In the genomic region with DNA sequence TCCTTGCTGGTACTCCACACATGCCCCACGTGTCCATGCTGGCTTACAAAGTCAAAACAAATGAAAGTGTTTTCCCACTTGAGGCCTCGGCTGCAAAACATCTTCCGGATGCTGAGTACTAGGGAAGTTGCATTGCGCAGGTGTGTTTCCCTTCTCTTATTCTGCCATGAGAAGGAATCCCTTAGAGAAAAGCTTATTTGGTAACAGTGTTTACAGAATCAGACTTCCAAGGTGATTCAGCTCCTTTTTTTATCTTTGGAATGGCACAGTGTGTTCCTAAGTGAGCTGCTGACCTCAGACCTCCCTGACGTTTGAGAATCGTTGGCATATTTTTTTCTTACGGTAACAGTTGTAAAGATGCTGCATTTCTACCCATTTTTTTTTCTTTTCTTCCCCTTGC, we compare ENCODE assay signal across 17 cellular contexts.
DNase-seq lines count a peak whose midpoint lies in the region; ATAC-seq and TF ChIP-seq lines count a peak whose summit lies in the region.
"Had no signal": no experiment of that assay in that cellular context is flagged by ENCODE, and none has a peak within 500 bp of the region (broad histone marks: within the 10 kb centered on the region; RNA-seq: fewer than 3 reads in every experiment).

No MANE protein-coding gene starts in this region.

- H3K27ac ChIP-seq in H9 (ENCODE audit: insufficient read length, low read depth, low read length) = no peak overlapping the region
- no peak overlapping the region for H3K27ac ChIP-seq in left lung
- H3K27ac ChIP-seq: neutrophil had no signal

- no peaks in the 10 kb centered on the region for H3K9me3 Mint-ChIP-seq in H9
- no peaks in the 10 kb centered on the region for H3K9me3 Mint-ChIP-seq in chondrocyte (ENCODE audit: low read depth)
- H3K9me3 Mint-ChIP-seq: immature natural killer cell had no signal

- H4K20me1 ChIP-seq in H9 (ENCODE audit: control insufficient read depth, insufficient read depth, insufficient read length) = no peaks in the 10 kb centered on the region

- intact Hi-C loops in left lung (cut with DNase I) = no loop called here

- no peaks in the 10 kb centered on the region for H3K79me2 ChIP-seq in H9 (ENCODE audit: insufficient read depth, low read length)

- no peak overlapping the region for H2BK20ac ChIP-seq in H9 (ENCODE audit: low read depth, low read length, poor library complexity, severe bottlenecking)

- H2BK12ac ChIP-seq in H9 (ENCODE audit: insufficient read length, low read depth, low read length) = no peak overlapping the region

- ATAC-seq in left lung = peak; percentile 50

- no peaks in the 10 kb centered on the region for H3K23me2 ChIP-seq in H9 (ENCODE audit: insufficient read length, low read depth, low read length, poor library complexity, severe bottlenecking)

- H3K9me3 ChIP-seq in H9 (ENCODE audit: control insufficient read depth, low read depth, low read length) = no peaks in the 10 kb centered on the region
- H3K9me3 ChIP-seq in left lung = no peaks in the 10 kb centered on the region
- H3K9me3 ChIP-seq in skeletal muscle satellite cell (replicated peaks; ENCODE audit: low read length) = no peaks in the 10 kb centered on the region
- H3K9me3 ChIP-seq: neutrophil, SK-N-SH had no signal

- no peak overlapping the region for H4K8ac ChIP-seq in H9 (replicated peaks; ENCODE audit: insufficient read length, low read depth, low read length)

- no peak overlapping the region for H2BK5ac ChIP-seq in H9 (ENCODE audit: insufficient read length, low read length)

- H3K4me3 ChIP-seq in cardiac fibroblast (replicated peaks in 1 of 2; ENCODE audit: low read depth in 2 of 2, low read length in 2 of 2) = no peak overlapping the region
- no peak overlapping the region for H3K4me3 ChIP-seq in left lung
- H3K4me3 ChIP-seq in skeletal muscle satellite cell (ENCODE audit: low read length) = no peak overlapping the region

- H3K27me3 ChIP-seq in H9 (ENCODE audit: insufficient read depth, low read length) = no peaks in the 10 kb centered on the region
- no peaks in the 10 kb centered on the region for H3K27me3 ChIP-seq in left lung
- no peaks in the 10 kb centered on the region for H3K27me3 ChIP-seq in skeletal muscle satellite cell (ENCODE audit: control insufficient read depth, insufficient read depth, low read length)
- H3K27me3 ChIP-seq: neutrophil had no signal

- no peak overlapping the region for H2BK120ac ChIP-seq in H9 (ENCODE audit: low read depth, low read length, poor library complexity, severe bottlenecking)

- H3K4me2 ChIP-seq in H9 (ENCODE audit: insufficient read depth, insufficient read length, low read length) (no peak overlapping the region), skeletal muscle satellite cell (ENCODE audit: low read length) (peak overlapping the region; percentile 0)
- H3K4me2 ChIP-seq: SK-N-SH had no signal

- H3K36me3 ChIP-seq in left lung = peaks cover 0 to 54% of the 10 kb centered on the region in 2 donors
- H3K36me3 ChIP-seq in skeletal muscle satellite cell (ENCODE audit: insufficient read depth, low read length) = no peaks in the 10 kb centered on the region

- no CpG with 5 or more reads among the region's 7 CpGs for WGBS in H9 (ENCODE audit: extremely low coverage, insufficient read length, low lambda C conversion rate)

- H3K4me1 Mint-ChIP-seq in H9 (no peaks in the 10 kb centered on the region), chondrocyte (ENCODE audit: low read depth) (peaks cover 7% of the 10 kb centered on the region)

- no peak overlapping the region for H3K23ac ChIP-seq in H9 (ENCODE audit: insufficient read length, low read depth, low read length)

- no peak overlapping the region for H4K5ac ChIP-seq in H9 (ENCODE audit: insufficient read length, low read depth, low read length)

- H3K4ac ChIP-seq in H9 (ENCODE audit: low read depth, low read length) = no peak overlapping the region

- no peak for TF ChIP-seq CTCF in H9 (conservative IDR thresholded peaks at IDR 0.05)
- no peak for TF ChIP-seq CTCF in cardiac fibroblast (IDR thresholded peaks at IDR 0.05; ENCODE audit: low read depth, low read length)
- TF ChIP-seq CTCF in left lung (IDR thresholded peaks at IDR 0.05) = no peak
- TF ChIP-seq CTCF in chondrocyte (IDR thresholded peaks at IDR 0.05) = no peak

- peak overlapping the region in 2 of 3 experiments; percentile 49 to 70; a peak in 3 of 7 replicates for H3K27ac Mint-ChIP-seq in H9
- H3K27ac Mint-ChIP-seq in chondrocyte (ENCODE audit: unreplicated experiment) = no peak overlapping the region

- no peak overlapping the region for H2BK15ac ChIP-seq in H9 (ENCODE audit: low read depth, low read length)

- H4K91ac ChIP-seq in H9 (ENCODE audit: insufficient read length, low read depth, low read length) = no peak overlapping the region

- no peak overlapping the region for H3T11ph ChIP-seq in H9 (ENCODE audit: low read length)

- H2AK5ac ChIP-seq in H9 (ENCODE audit: insufficient read length, low read length) = no peak overlapping the region

- no peak overlapping the region for H3K56ac ChIP-seq in H9 (ENCODE audit: insufficient read length, low read depth, low read length)

- H3K4me1 ChIP-seq in H9 (ENCODE audit: insufficient read depth, low read length) (no peaks in the 10 kb centered on the region), left lung (no peaks in the 10 kb centered on the region), skeletal muscle satellite cell (ENCODE audit: control insufficient read depth, insufficient read depth, low read length) (peaks cover 21% of the 10 kb centered on the region)

- H3K4me3 Mint-ChIP-seq in H9 = no peak overlapping the region
- no peak overlapping the region for H3K4me3 Mint-ChIP-seq in chondrocyte (ENCODE audit: unreplicated experiment)
- H3K4me3 Mint-ChIP-seq: immature natural killer cell had no signal

- no peak overlapping the region for H2AFZ ChIP-seq in H9 (ENCODE audit: low read length)

- H3K27me3 Mint-ChIP-seq in H9 (ENCODE audit: low read depth) = no peaks in the 10 kb centered on the region
- no peaks in the 10 kb centered on the region for H3K27me3 Mint-ChIP-seq in chondrocyte (ENCODE audit: low read depth)

- DNase-seq in H9 (no peak), cardiac fibroblast (ENCODE audit: low read depth in 2 of 2) (peak; percentile 91 to 97), left lung (no peak), GM19238 (ENCODE audit: insufficient read length, low spot score) (no peak), chondrocyte (ENCODE audit: low spot score) (no peak)
- DNase-seq in activated CD8-positive, alpha-beta memory T cell treated with anti-CD3 and anti-CD28 coated beads, Interleukin-2, amount 50 U/mL, for 48 hours = no peak
- DNase-seq in stimulated activated CD4-positive, alpha-beta T cell treated with anti-CD3 and anti-CD28 coated beads, Interleukin-15, amount 100 ng/mL, for 24 hours = no peak
- DNase-seq: activated CD4-positive, alpha-beta T cell treated with anti-CD3 and anti-CD28 coated beads, Interleukin-2, amount 50 U/mL, for 48 hours; effector CD4-positive, alpha-beta T cell; foreskin melanocyte; immature natural killer cell; NCI-H187; NCI-H524; OCI-M1; SK-N-SH had no signal

- no peaks in the 10 kb centered on the region for H3K79me1 ChIP-seq in H9 (ENCODE audit: insufficient read depth, low read depth, low read length, poor library complexity, severe bottlenecking)

- H3K18ac ChIP-seq in H9 (ENCODE audit: insufficient read length, low read depth, low read length) = no peak overlapping the region

- no peak overlapping the region for H3K14ac ChIP-seq in H9 (ENCODE audit: insufficient read depth, low read length)

- H3K36me3 Mint-ChIP-seq in H9 (ENCODE audit: insufficient read depth in 1 of 3, low read depth in 3 of 3) (peaks cover 12 to 34% (median 17%) of the 10 kb centered on the region in 3 experiments; a peak in 6 of 7 replicates), chondrocyte (ENCODE audit: low read depth) (peaks cover 3% of the 10 kb centered on the region)

- no peak overlapping the region for H3K9ac ChIP-seq in H9 (ENCODE audit: extremely low read depth, insufficient read length, low read length)
- H3K9ac ChIP-seq in skeletal muscle satellite cell (ENCODE audit: low read depth, low read length) = peak overlapping the region; percentile 78
- H3K9ac ChIP-seq: SK-N-SH had no signal

Comparison
In these comparisons a context has a peak if more than half of its experiments do, and no peak if none do; other contexts are left out.
1. DNase-seq: peak in cardiac fibroblast (2 of 2); none in H9 (single experiment), left lung (0 of 2), activated CD8-positive, alpha-beta memory T cell treated with anti-CD3 and anti-CD28 coated beads, Interleukin-2, amount 50 U/mL, for 48 hours (single experiment), stimulated activated CD4-positive, alpha-beta T cell treated with anti-CD3 and anti-CD28 coated beads, Interleukin-15, amount 100 ng/mL, for 24 hours (single experiment), GM19238 (single experiment) and chondrocyte (single experiment).